ENCODE assay signal across 1 cellular context in genomic region chr1:212665241-212666115, GRCh38.
TF ChIP-seq lines count a peak whose summit lies in the region.

No MANE protein-coding gene starts in this region.

TF ChIP-seq in K562, 482 proteins besides CTCF, POLR2A, EP300 and RAD21 (continued from another document and continues in another):
- TF ChIP-seq CREB5 (CRISPR knock-in tag; IDR thresholded peaks at IDR 0.05) (no peak), BHLHE40 (IDR thresholded peaks at IDR 0.05; ENCODE audit: low read length) (no peak; the same call in 1 of the 2 replicates), ZNF561 (CRISPR knock-in tag; conservative IDR thresholded peaks at IDR 0.05) (no peak), CBX3 (IDR thresholded peaks at IDR 0.05; ENCODE audit: borderline replicate concordance in 1 of 2, low read length in 2 of 2) (no peak), EZH2 (IDR thresholded peaks at IDR 0.05; ENCODE audit: borderline replicate concordance, low read depth, low read length) (no peak), ZNF224 (CRISPR knock-in tag; IDR thresholded peaks at IDR 0.05) (no peak), HDAC3 (IDR thresholded peaks at IDR 0.05; ENCODE audit: borderline replicate concordance, partially characterized antibody) (no peak), DEAF1 (CRISPR knock-in tag; IDR thresholded peaks at IDR 0.05) (peak; percentile 94), ZBTB7A (IDR thresholded peaks at IDR 0.05; ENCODE audit: borderline replicate concordance, control insufficient read depth, low read depth, low read length) (peak; percentile 73; the same call in 1 of the 2 replicates), NR4A1 (CRISPR knock-in tag; IDR thresholded peaks at IDR 0.05) (peak; percentile 56; the same call in 1 of the 2 replicates), NR4A1 (tag; IDR thresholded peaks at IDR 0.05) (no peak), SMC3 (conservative IDR thresholded peaks at IDR 0.05; ENCODE audit: insufficient read depth, low read depth, low read length) (peak; percentile 95), ZNF583 (CRISPR knock-in tag; IDR thresholded peaks at IDR 0.05) (0 out of 2 replicates have a peak, but pooled peaks have one; percentile 12), PRPF4 (IDR thresholded peaks at IDR 0.05; ENCODE audit: insufficient read depth, low read depth, low read length, poor library complexity, severe bottlenecking) (no peak), GTF2B (IDR thresholded peaks at IDR 0.05; ENCODE audit: extremely low read depth, insufficient read length) (no peak), THAP12 (CRISPR knock-in tag; IDR thresholded peaks at IDR 0.05) (peak; percentile 58; the same call in 1 of the 2 replicates), ZNF639 (CRISPR knock-in tag; conservative IDR thresholded peaks at IDR 0.05 in 1 of 2, IDR thresholded peaks at IDR 0.05 in 1 of 2) (no peak), ATF2 (CRISPR knock-in tag; IDR thresholded peaks at IDR 0.05) (no peak), PURB (CRISPR knock-in tag; IDR thresholded peaks at IDR 0.05; ENCODE audit: low read depth) (no peak), ESRRB (CRISPR knock-in tag; IDR thresholded peaks at IDR 0.05; ENCODE audit: borderline replicate concordance) (no peak), TBP (optimal IDR thresholded peaks at IDR 0.05; ENCODE audit: low read depth, low read length) (no peak), MNT (conservative IDR thresholded peaks at IDR 0.05) (no peak; a peak in 1 of 4 replicates), NELFE (IDR thresholded peaks at IDR 0.05; ENCODE audit: insufficient read depth, insufficient read length) (no peak), RBM39 (optimal IDR thresholded peaks at IDR 0.05; ENCODE audit: low read depth, low read length) (no peak), FOXJ2 (tag; IDR thresholded peaks at IDR 0.05) (no peak)
- TF ChIP-seq, protein P1, sequence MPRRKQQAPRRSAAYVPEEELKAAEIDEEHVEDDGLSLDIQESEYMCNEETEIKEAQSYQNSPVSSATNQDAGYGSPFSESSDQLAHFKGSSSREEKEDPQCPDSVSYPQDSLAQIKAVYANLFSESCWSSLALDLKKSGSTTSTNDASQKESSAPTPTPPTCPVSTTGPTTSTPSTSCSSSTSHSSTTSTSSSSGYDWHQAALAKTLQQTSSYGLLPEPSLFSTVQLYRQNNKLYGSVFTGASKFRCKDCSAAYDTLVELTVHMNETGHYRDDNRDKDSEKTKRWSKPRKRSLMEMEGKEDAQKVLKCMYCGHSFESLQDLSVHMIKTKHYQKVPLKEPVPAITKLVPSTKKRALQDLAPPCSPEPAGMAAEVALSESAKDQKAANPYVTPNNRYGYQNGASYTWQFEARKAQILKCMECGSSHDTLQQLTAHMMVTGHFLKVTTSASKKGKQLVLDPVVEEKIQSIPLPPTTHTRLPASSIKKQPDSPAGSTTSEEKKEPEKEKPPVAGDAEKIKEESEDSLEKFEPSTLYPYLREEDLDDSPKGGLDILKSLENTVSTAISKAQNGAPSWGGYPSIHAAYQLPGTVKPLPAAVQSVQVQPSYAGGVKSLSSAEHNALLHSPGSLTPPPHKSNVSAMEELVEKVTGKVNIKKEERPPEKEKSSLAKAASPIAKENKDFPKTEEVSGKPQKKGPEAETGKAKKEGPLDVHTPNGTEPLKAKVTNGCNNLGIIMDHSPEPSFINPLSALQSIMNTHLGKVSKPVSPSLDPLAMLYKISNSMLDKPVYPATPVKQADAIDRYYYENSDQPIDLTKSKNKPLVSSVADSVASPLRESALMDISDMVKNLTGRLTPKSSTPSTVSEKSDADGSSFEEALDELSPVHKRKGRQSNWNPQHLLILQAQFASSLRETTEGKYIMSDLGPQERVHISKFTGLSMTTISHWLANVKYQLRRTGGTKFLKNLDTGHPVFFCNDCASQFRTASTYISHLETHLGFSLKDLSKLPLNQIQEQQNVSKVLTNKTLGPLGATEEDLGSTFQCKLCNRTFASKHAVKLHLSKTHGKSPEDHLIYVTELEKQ (CRISPR knock-in tag; IDR thresholded peaks at IDR 0.05): no peak
- TF ChIP-seq, protein P2, sequence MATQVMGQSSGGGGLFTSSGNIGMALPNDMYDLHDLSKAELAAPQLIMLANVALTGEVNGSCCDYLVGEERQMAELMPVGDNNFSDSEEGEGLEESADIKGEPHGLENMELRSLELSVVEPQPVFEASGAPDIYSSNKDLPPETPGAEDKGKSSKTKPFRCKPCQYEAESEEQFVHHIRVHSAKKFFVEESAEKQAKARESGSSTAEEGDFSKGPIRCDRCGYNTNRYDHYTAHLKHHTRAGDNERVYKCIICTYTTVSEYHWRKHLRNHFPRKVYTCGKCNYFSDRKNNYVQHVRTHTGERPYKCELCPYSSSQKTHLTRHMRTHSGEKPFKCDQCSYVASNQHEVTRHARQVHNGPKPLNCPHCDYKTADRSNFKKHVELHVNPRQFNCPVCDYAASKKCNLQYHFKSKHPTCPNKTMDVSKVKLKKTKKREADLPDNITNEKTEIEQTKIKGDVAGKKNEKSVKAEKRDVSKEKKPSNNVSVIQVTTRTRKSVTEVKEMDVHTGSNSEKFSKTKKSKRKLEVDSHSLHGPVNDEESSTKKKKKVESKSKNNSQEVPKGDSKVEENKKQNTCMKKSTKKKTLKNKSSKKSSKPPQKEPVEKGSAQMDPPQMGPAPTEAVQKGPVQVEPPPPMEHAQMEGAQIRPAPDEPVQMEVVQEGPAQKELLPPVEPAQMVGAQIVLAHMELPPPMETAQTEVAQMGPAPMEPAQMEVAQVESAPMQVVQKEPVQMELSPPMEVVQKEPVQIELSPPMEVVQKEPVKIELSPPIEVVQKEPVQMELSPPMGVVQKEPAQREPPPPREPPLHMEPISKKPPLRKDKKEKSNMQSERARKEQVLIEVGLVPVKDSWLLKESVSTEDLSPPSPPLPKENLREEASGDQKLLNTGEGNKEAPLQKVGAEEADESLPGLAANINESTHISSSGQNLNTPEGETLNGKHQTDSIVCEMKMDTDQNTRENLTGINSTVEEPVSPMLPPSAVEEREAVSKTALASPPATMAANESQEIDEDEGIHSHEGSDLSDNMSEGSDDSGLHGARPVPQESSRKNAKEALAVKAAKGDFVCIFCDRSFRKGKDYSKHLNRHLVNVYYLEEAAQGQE (CRISPR knock-in tag; IDR thresholded peaks at IDR 0.05; ENCODE audit: low read depth): peak; percentile 85
- TF ChIP-seq, protein P3, sequence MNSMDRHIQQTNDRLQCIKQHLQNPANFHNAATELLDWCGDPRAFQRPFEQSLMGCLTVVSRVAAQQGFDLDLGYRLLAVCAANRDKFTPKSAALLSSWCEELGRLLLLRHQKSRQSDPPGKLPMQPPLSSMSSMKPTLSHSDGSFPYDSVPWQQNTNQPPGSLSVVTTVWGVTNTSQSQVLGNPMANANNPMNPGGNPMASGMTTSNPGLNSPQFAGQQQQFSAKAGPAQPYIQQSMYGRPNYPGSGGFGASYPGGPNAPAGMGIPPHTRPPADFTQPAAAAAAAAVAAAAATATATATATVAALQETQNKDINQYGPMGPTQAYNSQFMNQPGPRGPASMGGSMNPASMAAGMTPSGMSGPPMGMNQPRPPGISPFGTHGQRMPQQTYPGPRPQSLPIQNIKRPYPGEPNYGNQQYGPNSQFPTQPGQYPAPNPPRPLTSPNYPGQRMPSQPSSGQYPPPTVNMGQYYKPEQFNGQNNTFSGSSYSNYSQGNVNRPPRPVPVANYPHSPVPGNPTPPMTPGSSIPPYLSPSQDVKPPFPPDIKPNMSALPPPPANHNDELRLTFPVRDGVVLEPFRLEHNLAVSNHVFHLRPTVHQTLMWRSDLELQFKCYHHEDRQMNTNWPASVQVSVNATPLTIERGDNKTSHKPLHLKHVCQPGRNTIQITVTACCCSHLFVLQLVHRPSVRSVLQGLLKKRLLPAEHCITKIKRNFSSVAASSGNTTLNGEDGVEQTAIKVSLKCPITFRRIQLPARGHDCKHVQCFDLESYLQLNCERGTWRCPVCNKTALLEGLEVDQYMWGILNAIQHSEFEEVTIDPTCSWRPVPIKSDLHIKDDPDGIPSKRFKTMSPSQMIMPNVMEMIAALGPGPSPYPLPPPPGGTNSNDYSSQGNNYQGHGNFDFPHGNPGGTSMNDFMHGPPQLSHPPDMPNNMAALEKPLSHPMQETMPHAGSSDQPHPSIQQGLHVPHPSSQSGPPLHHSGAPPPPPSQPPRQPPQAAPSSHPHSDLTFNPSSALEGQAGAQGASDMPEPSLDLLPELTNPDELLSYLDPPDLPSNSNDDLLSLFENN (IDR thresholded peaks at IDR 0.05; ENCODE audit: low read depth in 2 of 2, low read length in 2 of 2): no peak
